1 cellular context compared by ENCODE assay signal in the genomic region with DNA sequence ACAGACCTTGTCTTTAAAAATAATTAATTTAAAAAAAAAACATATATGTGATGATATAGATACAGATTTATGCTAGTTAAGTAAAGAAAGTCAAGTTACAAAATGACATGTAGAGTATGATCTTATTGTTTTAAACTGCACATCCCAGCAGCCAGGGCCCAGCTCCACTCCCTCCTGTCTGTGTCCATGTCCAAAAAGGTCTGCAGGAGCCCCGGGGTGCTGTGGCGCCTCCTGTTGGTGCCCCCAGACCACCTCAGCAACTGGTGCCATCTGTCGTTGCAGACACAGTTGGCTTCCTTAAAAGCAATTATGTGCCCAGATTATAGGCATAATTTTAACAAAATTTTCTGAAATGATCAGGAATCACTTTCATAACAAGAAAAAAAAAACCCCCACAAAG.
A peak's percentile ranks its signal among the peaks of the same experiment; 100 is the strongest.
TF ChIP-seq lines count a peak whose summit lies in the region.

No MANE protein-coding gene starts in this region.

TF ChIP-seq in K562, 482 proteins besides CTCF, POLR2A, EP300 and RAD21:
- TF ChIP-seq, protein P1, sequence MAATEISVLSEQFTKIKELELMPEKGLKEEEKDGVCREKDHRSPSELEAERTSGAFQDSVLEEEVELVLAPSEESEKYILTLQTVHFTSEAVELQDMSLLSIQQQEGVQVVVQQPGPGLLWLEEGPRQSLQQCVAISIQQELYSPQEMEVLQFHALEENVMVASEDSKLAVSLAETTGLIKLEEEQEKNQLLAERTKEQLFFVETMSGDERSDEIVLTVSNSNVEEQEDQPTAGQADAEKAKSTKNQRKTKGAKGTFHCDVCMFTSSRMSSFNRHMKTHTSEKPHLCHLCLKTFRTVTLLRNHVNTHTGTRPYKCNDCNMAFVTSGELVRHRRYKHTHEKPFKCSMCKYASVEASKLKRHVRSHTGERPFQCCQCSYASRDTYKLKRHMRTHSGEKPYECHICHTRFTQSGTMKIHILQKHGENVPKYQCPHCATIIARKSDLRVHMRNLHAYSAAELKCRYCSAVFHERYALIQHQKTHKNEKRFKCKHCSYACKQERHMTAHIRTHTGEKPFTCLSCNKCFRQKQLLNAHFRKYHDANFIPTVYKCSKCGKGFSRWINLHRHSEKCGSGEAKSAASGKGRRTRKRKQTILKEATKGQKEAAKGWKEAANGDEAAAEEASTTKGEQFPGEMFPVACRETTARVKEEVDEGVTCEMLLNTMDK (IDR thresholded peaks at IDR 0.05; ENCODE audit: borderline replicate concordance, insufficient read depth, low read depth, low read length, poor library complexity, severe bottlenecking): peak; percentile 57
- no peak for TF ChIP-seq NFATC3 (IDR thresholded peaks at IDR 0.05)
